Comparison of ENCODE assay signal across 13 cellular contexts in genomic region chr10:70759769-70760168, GRCh38. TPM values are rescaled to one million over a fixed set of nuclear protein-coding genes. Genes with fewer than 3 reads are reported as not detected.
DNase-seq lines count a peak whose midpoint lies in the region; ATAC-seq and TF ChIP-seq lines count a peak whose summit lies in the region.
"Had no signal": no experiment of that assay in that cellular context is flagged by ENCODE, and none has a peak within 500 bp of the region (broad histone marks: within the 10 kb centered on the region; RNA-seq: fewer than 3 reads in every experiment).

No MANE protein-coding gene starts in this region.

- H3K27ac Mint-ChIP-seq in activated CD4-positive, alpha-beta T cell treated with anti-CD3 and anti-CD28 coated beads for 36 hours, result no peak overlapping the region
- H3K27ac Mint-ChIP-seq in activated CD8-positive, alpha-beta T cell treated with anti-CD3 and anti-CD28 coated beads for 36 hours, result no peak overlapping the region
- H3K27ac Mint-ChIP-seq: activated B cell treated with CpG ODN at 0.5 μM for 24 hours; dendritic cell treated with granulocyte-macrophage colony-stimulating factor and Interleukin-4, amounts not matched to agents 40 ng/mL and 50 ng/mL, for 4 days had no signal

- no peaks in the 10 kb centered on the region for H3K36me3 Mint-ChIP-seq in activated CD4-positive, alpha-beta T cell treated with anti-CD3 and anti-CD28 coated beads for 36 hours (ENCODE audit: low read depth)
- H3K36me3 Mint-ChIP-seq in activated CD8-positive, alpha-beta T cell treated with anti-CD3 and anti-CD28 coated beads for 36 hours (ENCODE audit: low read depth), result no peaks in the 10 kb centered on the region

- no peaks in the 10 kb centered on the region for H3K9me3 Mint-ChIP-seq in activated CD4-positive, alpha-beta T cell treated with anti-CD3 and anti-CD28 coated beads for 36 hours (ENCODE audit: low read depth)
- H3K9me3 Mint-ChIP-seq in activated CD8-positive, alpha-beta T cell treated with anti-CD3 and anti-CD28 coated beads for 36 hours, result no peaks in the 10 kb centered on the region
- H3K9me3 Mint-ChIP-seq: activated B cell treated with CpG ODN at 0.5 μM for 24 hours; dendritic cell treated with granulocyte-macrophage colony-stimulating factor and Interleukin-4, amounts not matched to agents 40 ng/mL and 50 ng/mL, for 4 days had no signal

- DNase-seq in activated CD4-positive, alpha-beta T cell treated with anti-CD3 and anti-CD28 coated beads for 36 hours, result no peak
- DNase-seq in activated CD4-positive, alpha-beta T cell treated with anti-CD3 and anti-CD28 coated beads for 48 hours, result no peak
- peak; percentile 27 for DNase-seq in NAMALWA (ENCODE audit: low spot score)
- DNase-seq in activated CD8-positive, alpha-beta T cell treated with anti-CD3 and anti-CD28 coated beads for 36 hours, result peak; percentile 50
- peak; percentile 78 for DNase-seq in posterior vena cava (ENCODE audit: low spot score)
- no peak for DNase-seq in RWPE1 (ENCODE audit: low spot score)
- no peak for DNase-seq in stimulated activated naive CD4-positive, alpha-beta T cell treated with Interleukin-2 at 50 U/mL for 16 hours (lab: John Stamatoyannopoulos, UW)
- DNase-seq: activated B cell treated with CpG ODN at 0.5 μM for 24 hours had no signal

- CTCF ChIA-PET in activated CD4-positive, alpha-beta T cell treated with anti-CD3 and anti-CD28 coated beads for 36 hours (lab: Charles Lee), result interaction anchor here (0.6 to 6.9 kb wide), 9 partner anchors 8 to 335 kb away, joined by 3 to 65 read pairs (median 5); no protein-coding TSS in a partner anchor
- CTCF ChIA-PET in activated CD8-positive, alpha-beta T cell treated with anti-CD3 and anti-CD28 coated beads for 36 hours (lab: Charles Lee), result interaction anchor here (0.9 to 9.3 kb wide), 25 partner anchors 10 to 299 kb away, joined by 3 to 83 read pairs (median 5); no protein-coding TSS in a partner anchor
- CTCF ChIA-PET in RWPE1 (lab: Yijun Ruan, JAX), result interaction anchor here (0.5 to 2.8 kb wide), 17 partner anchors 12 to 1592 kb away, joined by 3 to 24 read pairs (median 4); no protein-coding TSS in a partner anchor

- intact Hi-C loops in activated CD4-positive, alpha-beta T cell treated with anti-CD3 and anti-CD28 coated beads for 36 hours (cut with DNase I, micrococcal nuclease), result loop anchor here (1.0 to 2.0 kb wide), 6 partner anchors 140 to 298 kb away; no protein-coding TSS in a partner anchor
- intact Hi-C loops in activated CD8-positive, alpha-beta T cell treated with anti-CD3 and anti-CD28 coated beads for 36 hours (cut with micrococcal nuclease), result loop anchor here (2.0 kb wide), 2 partner anchors 141 to 209 kb away; no protein-coding TSS in a partner anchor
- intact Hi-C loops in posterior vena cava (cut with DNase I), result loop anchor here (5.0 to 10.0 kb wide), 3 partner anchors 207 to 285 kb away; partner anchors contain the start of gene PALD1 (in 1 of the 2)

- no peak overlapping the region for H3K4me3 Mint-ChIP-seq in activated CD4-positive, alpha-beta T cell treated with anti-CD3 and anti-CD28 coated beads for 36 hours
- no peak overlapping the region for H3K4me3 Mint-ChIP-seq in activated CD8-positive, alpha-beta T cell treated with anti-CD3 and anti-CD28 coated beads for 36 hours
- H3K4me3 Mint-ChIP-seq: activated B cell treated with CpG ODN at 0.5 μM for 24 hours; dendritic cell treated with granulocyte-macrophage colony-stimulating factor and Interleukin-4, amounts not matched to agents 40 ng/mL and 50 ng/mL, for 4 days had no signal

- H3K27me3 Mint-ChIP-seq in activated CD4-positive, alpha-beta T cell treated with anti-CD3 and anti-CD28 coated beads for 36 hours, result no peaks in the 10 kb centered on the region
- H3K27me3 Mint-ChIP-seq in activated CD8-positive, alpha-beta T cell treated with anti-CD3 and anti-CD28 coated beads for 36 hours, result no peaks in the 10 kb centered on the region

- POLR2A ChIA-PET in activated CD4-positive, alpha-beta T cell treated with anti-CD3 and anti-CD28 coated beads for 36 hours (lab: Charles Lee), result no interaction called here
- POLR2A ChIA-PET in activated CD8-positive, alpha-beta T cell treated with anti-CD3 and anti-CD28 coated beads for 36 hours (lab: Charles Lee), result interaction anchor here (0.6 kb wide), 1 partner anchor 29 kb away, joined by 3 read pairs; no protein-coding TSS in a partner anchor
- POLR2A ChIA-PET in RWPE1 (lab: Yijun Ruan, JAX; ENCODE audit: low non-redundant PET), result interaction anchor here (0.6 kb wide), 1 partner anchor 127 kb away, joined by 9 read pairs; no protein-coding TSS in a partner anchor

- H3K4me1 Mint-ChIP-seq in activated CD4-positive, alpha-beta T cell treated with anti-CD3 and anti-CD28 coated beads for 36 hours, result peaks cover 6% of the 10 kb centered on the region
- H3K4me1 Mint-ChIP-seq in activated CD8-positive, alpha-beta T cell treated with anti-CD3 and anti-CD28 coated beads for 36 hours (ENCODE audit: low read depth), result peaks cover 8% of the 10 kb centered on the region
- H3K4me1 Mint-ChIP-seq: activated B cell treated with CpG ODN at 0.5 μM for 24 hours had no signal

- peak; percentile 37 for ATAC-seq in activated CD4-positive, alpha-beta T cell treated with anti-CD3 and anti-CD28 coated beads for 36 hours
- ATAC-seq in activated CD8-positive, alpha-beta T cell treated with anti-CD3 and anti-CD28 coated beads for 36 hours, result peak; percentile 71
- no peak for ATAC-seq in HG02885 (IDR thresholded peaks at IDR 0.05; ENCODE audit: poor library complexity, unreplicated experiment)

- no peak for TF ChIP-seq CTCF in activated CD8-positive, alpha-beta T cell treated with anti-CD3 and anti-CD28 coated beads for 36 hours (IDR thresholded peaks at IDR 0.05)
- no peak for TF ChIP-seq CTCF in RWPE1 (conservative IDR thresholded peaks at IDR 0.05; ENCODE audit: low read depth)

- no peak overlapping the region for H3K27ac ChIP-seq in RWPE1
- H3K27ac ChIP-seq: parathyroid adenoma had no signal

RNA-seq across cellular contexts. Expression of gene TBATA, which starts 25.4 kb away (rescaled TPM):
- not detected for total RNA-seq in activated CD4-positive, alpha-beta T cell treated with anti-CD3 and anti-CD28 coated beads for 36 hours
- not detected for total RNA-seq in activated CD8-positive, alpha-beta T cell treated with anti-CD3 and anti-CD28 coated beads for 36 hours
- total RNA-seq in posterior vena cava, result not detected
- total RNA-seq: activated B cell treated with CpG ODN at 0.5 μM for 24 hours, M059J, urinary bladder had no signal

RNA-seq across cellular contexts. Expression of gene SGPL1, which starts 56.0 kb away (rescaled TPM):
- 10 to 100 TPM; 33.7 to 48.7 TPM for total RNA-seq in activated CD4-positive, alpha-beta T cell treated with anti-CD3 and anti-CD28 coated beads for 36 hours
- total RNA-seq in activated CD8-positive, alpha-beta T cell treated with anti-CD3 and anti-CD28 coated beads for 36 hours, result 10 to 100 TPM; 13.7 to 16.6 TPM
- total RNA-seq in posterior vena cava, result 10 to 100 TPM; 27.9 to 37.2 TPM

Comparison
In these comparisons a context has a peak if more than half of its experiments do, and no peak if none do; other contexts are left out.
1. DNase-seq: peak in NAMALWA (single experiment), activated CD8-positive, alpha-beta T cell treated with anti-CD3 and anti-CD28 coated beads for 36 hours (single experiment) and posterior vena cava (single experiment); none in activated CD4-positive, alpha-beta T cell treated with anti-CD3 and anti-CD28 coated beads for 36 hours (single experiment), activated CD4-positive, alpha-beta T cell treated with anti-CD3 and anti-CD28 coated beads for 48 hours (single experiment), RWPE1 (single experiment) and stimulated activated naive CD4-positive, alpha-beta T cell treated with Interleukin-2 at 50 U/mL for 16 hours (single experiment).